Comparison of ENCODE assay signal across 11 cellular contexts in genomic region chr6:154932562-154933027, GRCh38.
A peak's percentile ranks its signal among the peaks of the same experiment; 100 is the strongest.
DNase-seq lines count a peak whose midpoint lies in the region; ATAC-seq and TF ChIP-seq lines count a peak whose summit lies in the region.
"Had no signal": no experiment of that assay in that cellular context is flagged by ENCODE, and none has a peak within 500 bp of the region (broad histone marks: within the 10 kb centered on the region; RNA-seq: fewer than 3 reads in every experiment).

No MANE protein-coding gene starts in this region.

- H2BK15ac ChIP-seq in neuronal stem cell (ENCODE audit: low read length): no peak overlapping the region

- no peak for TF ChIP-seq CTCF in endothelial cell (IDR thresholded peaks at IDR 0.05; ENCODE audit: unreplicated experiment)

- H3K36me3 Mint-ChIP-seq in endothelial cell (ENCODE audit: low read depth, unreplicated experiment): no peaks in the 10 kb centered on the region

- no peaks in the 10 kb centered on the region for H3K79me1 ChIP-seq in neuronal stem cell (ENCODE audit: low read depth, low read length)

- DNase-seq in Daoy (ENCODE audit: low read depth): peak; percentile 78
- peak; percentile 61 for DNase-seq in NT2/D1 (ENCODE audit: low read depth, low spot score)
- DNase-seq in endothelial cell (ENCODE audit: low spot score): no peak
- DNase-seq in neuronal stem cell (ENCODE audit: low spot score): no peak
- no peak for DNase-seq in SK-N-DZ (ENCODE audit: low spot score)
- no peak for DNase-seq in stimulated activated naive CD8-positive, alpha-beta T cell treated with anti-CD3 and anti-CD28 coated beads, Interleukin-15, amount 100 ng/mL, for 72 hours
- DNase-seq: activated gamma-delta T cell treated with Interleukin-2 at 50 U/mL for 16 hours, NCI-H345 had no signal

- H3K27me3 Mint-ChIP-seq in endothelial cell (ENCODE audit: unreplicated experiment): peaks cover 1% of the 10 kb centered on the region
- H3K27me3 Mint-ChIP-seq in stimulated activated naive CD8-positive, alpha-beta T cell treated with anti-CD3 and anti-CD28 coated beads, Interleukin-15, amount 100 ng/mL, for 72 hours: no peaks in the 10 kb centered on the region

- no peak overlapping the region for H3K4ac ChIP-seq in neuronal stem cell (ENCODE audit: low read length)

- no peak overlapping the region for H4K8ac ChIP-seq in neuronal stem cell (ENCODE audit: low read depth, low read length)

- no peak overlapping the region for H2AFZ ChIP-seq in neuronal stem cell (ENCODE audit: low read length)

- ATAC-seq in GM18873 (IDR thresholded peaks at IDR 0.05; ENCODE audit: low FRiP score, unreplicated experiment) (no peak), HG02981 (IDR thresholded peaks at IDR 0.05; ENCODE audit: unreplicated experiment) (no peak)
- ATAC-seq in stimulated activated naive CD8-positive, alpha-beta T cell treated with anti-CD3 and anti-CD28 coated beads, Interleukin-15, amount 100 ng/mL, for 72 hours: no peak

- no peaks in the 10 kb centered on the region for H3K9me3 Mint-ChIP-seq in endothelial cell (ENCODE audit: unreplicated experiment)
- no peaks in the 10 kb centered on the region for H3K9me3 Mint-ChIP-seq in stimulated activated naive CD8-positive, alpha-beta T cell treated with anti-CD3 and anti-CD28 coated beads, Interleukin-15, amount 100 ng/mL, for 72 hours

- H3K4me2 ChIP-seq in neuronal stem cell (ENCODE audit: insufficient read depth, low read length, poor library complexity, severe bottlenecking): no peak overlapping the region

- peak overlapping the region; percentile 69 for H3K27ac Mint-ChIP-seq in endothelial cell (ENCODE audit: unreplicated experiment)
- no peak overlapping the region for H3K27ac Mint-ChIP-seq in stimulated activated naive CD8-positive, alpha-beta T cell treated with anti-CD3 and anti-CD28 coated beads, Interleukin-15, amount 100 ng/mL, for 72 hours

- no peak overlapping the region for H4K91ac ChIP-seq in neuronal stem cell (ENCODE audit: low read depth, low read length, poor library complexity)

- H2BK12ac ChIP-seq in neuronal stem cell (ENCODE audit: low read length): no peak overlapping the region

- no CpG with 5 or more reads among the region's 4 CpGs for WGBS in neuronal stem cell (ENCODE audit: extremely low coverage in 2 of 2, insufficient read length in 2 of 2, insufficient replicate concordance in 1 of 2), 2 donors

- no peak overlapping the region for H3K18ac ChIP-seq in neuronal stem cell (ENCODE audit: low read length)

- no peaks in the 10 kb centered on the region for H3K36me3 ChIP-seq in NT2/D1 (ENCODE audit: insufficient read depth, insufficient read length, low read length)
- no peaks in the 10 kb centered on the region for H3K36me3 ChIP-seq in neuronal stem cell (replicated peaks in 1 of 2; ENCODE audit: control insufficient read depth in 2 of 2, insufficient read depth in 2 of 2, low read length in 2 of 2)

- H3K23ac ChIP-seq in neuronal stem cell (ENCODE audit: low read depth, low read length, poor library complexity): no peak overlapping the region

- H3K4me3 Mint-ChIP-seq in endothelial cell (ENCODE audit: unreplicated experiment): no peak overlapping the region
- H3K4me3 Mint-ChIP-seq in stimulated activated naive CD8-positive, alpha-beta T cell treated with anti-CD3 and anti-CD28 coated beads, Interleukin-15, amount 100 ng/mL, for 72 hours: no peak overlapping the region

- peak overlapping the region; percentile 69 for H3K27ac ChIP-seq in neuronal stem cell (replicated peaks; ENCODE audit: low read length)
- H3K27ac ChIP-seq: HL-60 had no signal

- H3K4me1 Mint-ChIP-seq in endothelial cell (ENCODE audit: unreplicated experiment): peaks cover 32% of the 10 kb centered on the region
- H3K4me1 Mint-ChIP-seq in stimulated activated naive CD8-positive, alpha-beta T cell treated with anti-CD3 and anti-CD28 coated beads, Interleukin-15, amount 100 ng/mL, for 72 hours: no peaks in the 10 kb centered on the region

- H3K27me3 ChIP-seq in NT2/D1 (ENCODE audit: insufficient read depth, insufficient read length) (no peaks in the 10 kb centered on the region), neuronal stem cell (ENCODE audit: control insufficient read depth in 3 of 3, insufficient read depth in 3 of 3, low read depth in 1 of 3, low read length in 3 of 3) (peaks cover 0 to 2% (median 0%) of the 10 kb centered on the region in 3 experiments)

- H3K4me3 ChIP-seq in NT2/D1 (ENCODE audit: insufficient read length, low read depth): no peak overlapping the region
- H3K4me3 ChIP-seq in neuronal stem cell (ENCODE audit: low read length in 2 of 2): no peak overlapping the region

- H3K9ac ChIP-seq in NT2/D1 (ENCODE audit: insufficient read length, low read depth) (no peak overlapping the region), neuronal stem cell (ENCODE audit: low read depth, low read length, poor library complexity) (no peak overlapping the region)

- no peak overlapping the region for H2AK5ac ChIP-seq in neuronal stem cell (ENCODE audit: low read depth, low read length)

- no peak overlapping the region for H3K14ac ChIP-seq in neuronal stem cell (ENCODE audit: low read length)

- no peaks in the 10 kb centered on the region for H3K9me3 ChIP-seq in NT2/D1 (ENCODE audit: insufficient read depth, low read length)
- no peaks in the 10 kb centered on the region for H3K9me3 ChIP-seq in neuronal stem cell (replicated peaks in 1 of 2; ENCODE audit: control insufficient read depth in 2 of 2, insufficient read depth in 1 of 2, low read depth in 1 of 2, low read length in 2 of 2)

- no peaks in the 10 kb centered on the region for H3K4me1 ChIP-seq in NT2/D1 (ENCODE audit: insufficient read depth, insufficient read length)
- H3K4me1 ChIP-seq in neuronal stem cell (ENCODE audit: control insufficient read depth in 2 of 2, insufficient read depth in 1 of 2, low read depth in 1 of 2, low read length in 2 of 2): peaks cover 27 to 31% of the 10 kb centered on the region in 2 donors

- no peak overlapping the region for H2BK5ac ChIP-seq in neuronal stem cell (ENCODE audit: low read length)

- no peak overlapping the region for H2BK120ac ChIP-seq in neuronal stem cell (ENCODE audit: low read depth, low read length)

Comparison
In these comparisons a context has a peak if more than half of its experiments do, and no peak if none do; other contexts are left out.
1. DNase-seq: peak in Daoy (single experiment) and NT2/D1 (single experiment); none in endothelial cell (single experiment), neuronal stem cell (single experiment), SK-N-DZ (single experiment) and stimulated activated naive CD8-positive, alpha-beta T cell treated with anti-CD3 and anti-CD28 coated beads, Interleukin-15, amount 100 ng/mL, for 72 hours (0 of 2).